ENCODE assay signal across 14 cellular contexts in genomic region chr13:27988520-27988919, GRCh38. TPM values are rescaled to one million over a fixed set of nuclear protein-coding genes. Genes with fewer than 3 reads are reported as not detected.
DNase-seq lines count a peak whose midpoint lies in the region; ATAC-seq and TF ChIP-seq lines count a peak whose summit lies in the region.
"Had no signal": no experiment of that assay in that cellular context is flagged by ENCODE, and none has a peak within 500 bp of the region (broad histone marks: within the 10 kb centered on the region; RNA-seq: fewer than 3 reads in every experiment).

Gene URAD, minus strand, starts transcription at chr13:27988693. Its CDS starts 56 bp downstream, at chr13:27988637.

- in situ Hi-C loops in IMR-90 (cut with MboI; ENCODE audit: low sequenced_read_pairs) = loop anchor here (5.0 to 25.0 kb wide), 4 partner anchors 161 to 1014 kb away; no protein-coding TSS in a partner anchor
- in situ Hi-C loops in transverse colon (cut with MboI; ENCODE audit: low pct_ligation_motif_present in 1 of 4, low pct_unique_long_range_greater_than_20kb in 1 of 4, low sequenced_read_pairs in 3 of 4) = loop anchor here (10.0 to 25.0 kb wide), 6 partner anchors 154 to 1044 kb away; no protein-coding TSS in a partner anchor

- H3K4ac ChIP-seq in IMR-90 (ENCODE audit: low read depth, low read length) = no peak within 1 kb of the TSS

- no peaks in the 10 kb centered on the region for H4K20me1 ChIP-seq in IMR-90 (ENCODE audit: insufficient read depth, low read length)

- H3K9me3 ChIP-seq in IMR-90 (ENCODE audit: control insufficient read depth, insufficient read depth, low read length) = no peaks in the 10 kb centered on the region
- H3K9me3 ChIP-seq in RWPE2 (ENCODE audit: severe bottlenecking) = no peaks in the 10 kb centered on the region
- H3K9me3 ChIP-seq in transverse colon = no peaks in the 10 kb centered on the region

- H3K9ac ChIP-seq in IMR-90 (ENCODE audit: low read depth, low read length) = no peak within 1 kb of the TSS

- no peak within 1 kb of the TSS for H2BK120ac ChIP-seq in IMR-90 (ENCODE audit: low read depth, low read length)

- H2AFZ ChIP-seq in IMR-90 (replicated peaks; ENCODE audit: low read length, poor library complexity) = no peak within 1 kb of the TSS

- no peak within 1 kb of the TSS for H2AK9ac ChIP-seq in IMR-90 (replicated peaks; ENCODE audit: low read depth, low read length, poor library complexity)

- TF ChIP-seq CTCF in IMR-90 (conservative IDR thresholded peaks at IDR 0.05; ENCODE audit: low read depth, low read length) (no peak), RWPE2 (IDR thresholded peaks at IDR 0.05; ENCODE audit: poor library complexity, severe bottlenecking) (no peak), transverse colon (IDR thresholded peaks at IDR 0.05) (no peak)

- dilution Hi-C loops in IMR-90 (cut with HindIII; ENCODE audit: low sequenced_read_pairs, unreplicated experiment) = no loop called here

- H2BK5ac ChIP-seq in IMR-90 (ENCODE audit: low read depth, low read length, poor library complexity, severe bottlenecking) = no peak within 1 kb of the TSS

- no peak within 1 kb of the TSS for H3K27ac ChIP-seq in IMR-90 (ENCODE audit: insufficient read depth, low read length)
- no peak within 1 kb of the TSS for H3K27ac ChIP-seq in RWPE2 (ENCODE audit: poor library complexity, severe bottlenecking)
- no peak within 1 kb of the TSS for H3K27ac ChIP-seq in transverse colon
- H3K27ac ChIP-seq: HL-60 had no signal

- H4K91ac ChIP-seq in IMR-90 (ENCODE audit: insufficient read depth, low read depth, low read length) = no peak within 1 kb of the TSS

- no peaks in the 10 kb centered on the region for H3K79me1 ChIP-seq in IMR-90 (ENCODE audit: low read depth in 1 of 2, low read length in 2 of 2)

- no peak within 1 kb of the TSS for H4K5ac ChIP-seq in IMR-90 (ENCODE audit: low read depth, low read length)

- no peaks in the 10 kb centered on the region for H3K9me1 ChIP-seq in IMR-90 (ENCODE audit: insufficient read depth, low read length)

- POLR2A ChIA-PET in IMR-90 (lab: Charles Lee; ENCODE audit: unreplicated experiment) = no interaction called here

- H4K8ac ChIP-seq in IMR-90 (ENCODE audit: low read depth in 2 of 2, low read length in 2 of 2) = no peak within 1 kb of the TSS

- CTCF ChIA-PET in IMR-90 (lab: Yijun Ruan, JAX) = no interaction called here

- whole genome bisulfite sequencing in IMR-90 (ENCODE audit: extremely low coverage in 2 of 2, insufficient read length in 1 of 2), 2 experiments = 50% methylated on average over 2 of the region's 11 CpGs; no CpG with 5 or more reads in 1 of the 2 experiments
- WGBS in transverse colon (ENCODE audit: low coverage in 1 of 2), 2 donors = 85 to 90% methylated on average over 2 to 11 of the region's 11 CpGs

- H3K4me3 ChIP-seq in IMR-90 (ENCODE audit: insufficient read depth, low read depth, low read length) = no peak within 1 kb of the TSS
- no peak within 1 kb of the TSS for H3K4me3 ChIP-seq in RWPE2 (ENCODE audit: severe bottlenecking)
- no peak within 1 kb of the TSS for H3K4me3 ChIP-seq in transverse colon
- H3K4me3 ChIP-seq: K562 had no signal

- no peak within 1 kb of the TSS for H3K14ac ChIP-seq in IMR-90 (replicated peaks; ENCODE audit: low read depth, low read length)

- H3K23ac ChIP-seq in IMR-90 (ENCODE audit: low read depth, low read length) = no peak within 1 kb of the TSS

- H3K4me1 ChIP-seq in IMR-90 (ENCODE audit: control insufficient read depth, insufficient read depth, low read length) (no peaks in the 10 kb centered on the region), RWPE2 (ENCODE audit: insufficient read depth, poor library complexity, severe bottlenecking) (no peaks in the 10 kb centered on the region), transverse colon (peaks cover 0 to 8% (median 0%) of the 10 kb centered on the region in 4 donors)

- no peak within 1 kb of the TSS for H3K4me2 ChIP-seq in IMR-90 (ENCODE audit: low read depth, low read length)

- BruUV-seq in IMR-90 (replicated peaks; lab: Mats Ljungman, UMichigan) = no TSS peak

- TF ChIP-seq POLR2A in IMR-90 (IDR thresholded peaks at IDR 0.05; ENCODE audit: low read depth, low read length) = no peak
- no peak for TF ChIP-seq POLR2A in transverse colon (IDR thresholded peaks at IDR 0.05)

- no peak within 1 kb of the TSS for H3K56ac ChIP-seq in IMR-90 (ENCODE audit: extremely low read depth, insufficient read depth, low read length)

- H3K27me3 ChIP-seq in IMR-90 (ENCODE audit: control insufficient read depth, insufficient read depth, low read length) (peaks cover 44% of the 10 kb centered on the region), RWPE2 (ENCODE audit: insufficient read depth, poor library complexity, severe bottlenecking) (peaks cover 6% of the 10 kb centered on the region), transverse colon (peaks cover 10% of the 10 kb centered on the region)

- H3K36me3 ChIP-seq in IMR-90 (ENCODE audit: control insufficient read depth, insufficient read depth, low read length) (no peaks in the 10 kb centered on the region), RWPE2 (ENCODE audit: low read depth) (no peaks in the 10 kb centered on the region), transverse colon (no peaks in the 10 kb centered on the region)

- no peak within 1 kb of the TSS for H2BK20ac ChIP-seq in IMR-90 (ENCODE audit: low read depth, low read length)

- ATAC-seq in IMR-90 (ENCODE audit: low read depth) (no peak), RWPE2 (ENCODE audit: low read depth) (0 out of 3 replicates have a peak, but pooled peaks have one; percentile 38), left colon (no peak)
- ATAC-seq: K562 had no signal

- DNase-seq in IMR-90 (no peak), RWPE2 (ENCODE audit: low spot score) (no peak), left colon (no peak), transverse colon (no peak), iPS-NIHi11 (ENCODE audit: low spot score) (no peak), DMS114 treated with DMSO at 0.1 percent for 48 hours (lab: John Stamatoyannopoulos, UW; ENCODE audit: unreplicated experiment) (no peak), SIG-M5 (lab: John Stamatoyannopoulos, UW) (no peak)
- DNase-seq: CD4-positive, CD25-positive, alpha-beta regulatory T cell; DMS53; HCEC 1CT; NCI-H524 treated with DMSO at 0.1 percent for 48 hours; SHP77 treated with DMSO at 0.1 percent for 48 hours had no signal

- no peak for TF ChIP-seq RAD21 in IMR-90 (IDR thresholded peaks at IDR 0.05; ENCODE audit: low read length)

- TF ChIP-seq EP300 in transverse colon (IDR thresholded peaks at IDR 0.05; ENCODE audit: low read depth) = no peak

- intact Hi-C loops in IMR-90 (cut with micrococcal nuclease) (loop anchor here (10.0 kb wide), 4 partner anchors 124 to 1044 kb away; no protein-coding TSS in a partner anchor), left colon (cut with DNase I, micrococcal nuclease) (loop anchor here in 1 of 2 donors (10.0 kb wide), 1 partner anchor 614 kb away; no protein-coding TSS in a partner anchor), transverse colon (cut with DNase I; ENCODE audit: low total_unique reads) (loop anchor here (10.0 kb wide), 1 partner anchor 1044 kb away; no protein-coding TSS in a partner anchor)

- H2BK15ac ChIP-seq in IMR-90 (ENCODE audit: low read depth, low read length) = no peak within 1 kb of the TSS; the same call in 2 of the 3 replicates

- no peak within 1 kb of the TSS for H3K18ac ChIP-seq in IMR-90 (ENCODE audit: low read depth, low read length)

- H2AK5ac ChIP-seq in IMR-90 (ENCODE audit: low read depth, low read length) = no peak within 1 kb of the TSS

TF ChIP-seq in IMR-90, 13 proteins besides CTCF, POLR2A, EP300 and RAD21:
- no peak for TF ChIP-seq FOS (IDR thresholded peaks at IDR 0.05; ENCODE audit: low read depth, low read length)
- peak; percentile 36 for TF ChIP-seq CEBPB (IDR thresholded peaks at IDR 0.05; ENCODE audit: low read depth, low read length)

RNA-seq across cellular contexts. Expression of gene URAD, which starts in this region (rescaled TPM):
- total RNA-seq in IMR-90 (2012; rRNA removed) (not detected in 2 replicates), left colon (10 to 100 TPM; 44.8 to 46.4 TPM), transverse colon (100 to 1,000 TPM; 124 to 265 (median 168) TPM)
- polyA plus RNA-seq in IMR-90 (2012; rRNA removed) = not detected in 2 replicates
- not detected in 2 replicates for polyA plus RNA-seq in IMR-90 (2012; cell fraction: cytosol; rRNA removed)
- not detected in 2 replicates for polyA plus RNA-seq in IMR-90 (2012; cell fraction: nucleus; rRNA removed; ENCODE audit: low replicate concordance)
- total RNA-seq: CD4-positive, CD25-positive, alpha-beta regulatory T cell; K562 had no signal
- polyA plus RNA-seq: CD4-positive, CD25-positive, alpha-beta regulatory T cell; K562 had no signal

Comparison
In these comparisons a context has a peak if more than half of its experiments do, and no peak if none do; other contexts are left out.
1. RNA of gene URAD (total RNA-seq): 124 to 265 TPM in transverse colon and 44.8 to 46.4 TPM in left colon; not detected in IMR-90; every median in the first group is over 10 times any median in the second.